In the genomic region with DNA sequence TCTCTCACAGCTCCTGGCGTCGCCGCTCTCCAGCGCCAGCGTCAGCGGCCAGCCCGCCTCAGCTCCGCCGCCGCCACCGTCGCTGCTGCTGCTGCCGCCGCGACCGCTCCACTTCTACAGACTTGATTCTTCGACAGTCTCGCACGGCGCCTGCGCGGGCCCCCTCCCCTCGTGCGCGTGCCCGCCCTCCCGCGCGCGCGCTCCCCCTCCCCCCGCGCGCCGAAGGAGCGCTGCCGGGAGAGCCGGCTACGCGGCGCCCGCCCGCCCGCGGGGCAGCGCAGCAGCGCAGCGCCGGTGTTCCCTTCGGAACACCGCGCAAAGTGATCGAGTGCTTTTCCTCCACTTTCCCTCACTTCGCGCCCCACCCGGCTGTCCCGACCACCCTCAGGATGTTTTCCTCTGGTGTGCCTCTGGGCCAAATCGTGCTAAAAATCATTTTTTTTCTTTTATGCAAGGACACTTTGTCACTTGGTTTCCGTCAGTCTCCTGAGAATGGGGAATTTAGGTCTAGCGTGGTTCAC, we compare ENCODE assay signal across 8 cellular contexts. TPM values are rescaled to one million over a fixed set of nuclear protein-coding genes. Genes with fewer than 3 reads are reported as not detected.
DNase-seq lines count a peak whose midpoint lies in the region; ATAC-seq lines count a peak whose summit lies in the region.

A gene (minus strand): TSS at position 118 of the 521 bp plus-strand sequence. CDS start 684 bp downstream, outside the sequence.

- peak; percentile 81 for DNase-seq in G401 (ENCODE audit: low spot score)
- peak; percentile 51 for DNase-seq in NCI-H2196 treated with DMSO at 0.1 percent for 48 hours (lab: John Stamatoyannopoulos, UW; ENCODE audit: unreplicated experiment)
- DNase-seq in activated CD4-positive, CD25-positive, alpha-beta regulatory T cell (lab: John Stamatoyannopoulos, UW) = peak; percentile 45 to 73 (median 62)
- DNase-seq in caudate nucleus (lab: John Stamatoyannopoulos, UW) = peak in 56 of 61 donors; percentile 46 to 89 (median 73)
- DNase-seq in islet precursor cell = peak; percentile 92
- DNase-seq in stimulated activated CD4-positive, alpha-beta T cell treated with anti-CD3 and anti-CD28 coated beads, Interleukin-12 subunit alpha, Interleukin-12 subunit beta, amount 100 ng/mL, for 4 hours = peak; percentile 75

- H3K27ac ChIP-seq in caudate nucleus (ENCODE audit: low read depth, low read length) = peak within 1 kb of the TSS; percentile 99

- in situ Hi-C loops in G401 (cut with HindIII; ENCODE audit: low sequenced_read_pairs) = loop anchor here (25.0 kb wide), 1 partner anchor 477 kb away; no protein-coding TSS in a partner anchor

- ATAC-seq in HG02852 (IDR thresholded peaks at IDR 0.05; ENCODE audit: unreplicated experiment) (peak; percentile 14), GM18873 (IDR thresholded peaks at IDR 0.05; ENCODE audit: low FRiP score, unreplicated experiment) (no peak)

RNA-seq across cellular contexts. Expression of the gene that starts here (rescaled TPM):
- total RNA-seq in G401 (2014; rRNA removed; shearing (Covaris generic)) = 41.1 and 44.7 TPM in 2 replicates
